26 cellular contexts compared by ENCODE assay signal in genomic region chr1:157539568-157539967, GRCh38. TPM values are rescaled to one million over a fixed set of nuclear protein-coding genes. Genes with fewer than 3 reads are reported as not detected.
"Had no signal": no experiment of that assay in that cellular context is flagged by ENCODE, and none has a peak within 500 bp of the region (broad histone marks: within the 10 kb centered on the region; RNA-seq: fewer than 3 reads in every experiment).

No MANE protein-coding gene starts in this region.

- H3K9me3 Mint-ChIP-seq: effector memory CD8-positive, alpha-beta T cell; stimulated activated effector memory CD8-positive, alpha-beta T cell treated with anti-CD3 and anti-CD28 coated beads, Interleukin-12 subunit alpha, Interleukin-12 subunit beta, amount 100 ng/mL, for 72 hours; stimulated activated naive CD8-positive, alpha-beta T cell treated with anti-CD3 and anti-CD28 coated beads, Interleukin-15, Interleukin-2, amounts not matched to agents 100 ng/mL and 50 ng/mL, for 24 hours had no signal

- H3K4me3 Mint-ChIP-seq: effector memory CD8-positive, alpha-beta T cell; naive thymus-derived CD4-positive, alpha-beta T cell; nephron progenitor cell; stimulated activated effector memory CD8-positive, alpha-beta T cell treated with anti-CD3 and anti-CD28 coated beads, Interleukin-12 subunit alpha, Interleukin-12 subunit beta, amount 100 ng/mL, for 72 hours; stimulated activated naive CD8-positive, alpha-beta T cell treated with anti-CD3 and anti-CD28 coated beads, Interleukin-15, Interleukin-2, amounts not matched to agents 100 ng/mL and 50 ng/mL, for 24 hours had no signal

- H3K9me3 ChIP-seq: esophagus squamous epithelium, gastroesophageal sphincter, psoas muscle, right lobe of liver, testis, tibial nerve had no signal

- H3K27ac ChIP-seq: esophagus squamous epithelium, gastroesophageal sphincter, psoas muscle, right lobe of liver, testis, tibial nerve had no signal

- H3K4me1 ChIP-seq: esophagus squamous epithelium, gastroesophageal sphincter, psoas muscle, right lobe of liver, testis, tibial nerve had no signal

- ATAC-seq: effector memory CD8-positive, alpha-beta T cell; gastroesophageal sphincter; left colon; left ventricle myocardium superior; naive thymus-derived CD4-positive, alpha-beta T cell; psoas muscle; right lobe of liver; stimulated activated effector memory CD8-positive, alpha-beta T cell treated with anti-CD3 and anti-CD28 coated beads, Interleukin-12 subunit alpha, Interleukin-12 subunit beta, amount 100 ng/mL, for 72 hours had no signal

- H3K36me3 Mint-ChIP-seq: naive thymus-derived CD4-positive, alpha-beta T cell; stimulated activated effector memory CD8-positive, alpha-beta T cell treated with anti-CD3 and anti-CD28 coated beads, Interleukin-12 subunit alpha, Interleukin-12 subunit beta, amount 100 ng/mL, for 72 hours had no signal

- H3K27me3 ChIP-seq: esophagus squamous epithelium, gastroesophageal sphincter, right lobe of liver, testis, tibial nerve had no signal

- DNase-seq: effector memory CD8-positive, alpha-beta T cell; esophagus squamous epithelium; foreskin fibroblast; glutamatergic neuron; left colon; left ventricle myocardium superior; mesenchymal stem cell; midbrain; naive thymus-derived CD4-positive, alpha-beta T cell; nephron progenitor cell; psoas muscle; retina; right lobe of liver; stimulated activated CD4-positive, alpha-beta T cell treated with anti-CD3 and anti-CD28 coated beads, Interleukin-4, amount 100 ng/mL, for 1 hour; stimulated activated CD8-positive, alpha-beta memory T cell treated with anti-CD3 and anti-CD28 coated beads, Interleukin-4, amount 100 ng/mL, for 48 hours; testis had no signal

- H3K36me3 ChIP-seq: esophagus squamous epithelium, gastroesophageal sphincter, right lobe of liver, tibial nerve had no signal

- H3K4me3 ChIP-seq: esophagus squamous epithelium, gastroesophageal sphincter, lung, psoas muscle, right lobe of liver, testis, tibial nerve had no signal

- H3K27ac Mint-ChIP-seq: effector memory CD8-positive, alpha-beta T cell; naive thymus-derived CD4-positive, alpha-beta T cell; nephron progenitor cell; stimulated activated effector memory CD8-positive, alpha-beta T cell treated with anti-CD3 and anti-CD28 coated beads, Interleukin-12 subunit alpha, Interleukin-12 subunit beta, amount 100 ng/mL, for 72 hours; stimulated activated naive CD8-positive, alpha-beta T cell treated with anti-CD3 and anti-CD28 coated beads, Interleukin-15, Interleukin-2, amounts not matched to agents 100 ng/mL and 50 ng/mL, for 24 hours had no signal

- H3K4me1 Mint-ChIP-seq: naive thymus-derived CD4-positive, alpha-beta T cell; nephron progenitor cell; stimulated activated effector memory CD8-positive, alpha-beta T cell treated with anti-CD3 and anti-CD28 coated beads, Interleukin-12 subunit alpha, Interleukin-12 subunit beta, amount 100 ng/mL, for 72 hours had no signal

RNA-seq across cellular contexts. Expression of gene FCRL5, which starts 12.7 kb away (rescaled TPM):
- total RNA-seq: epithelial cell of proximal tubule, kidney epithelial cell had no signal
- polyA plus RNA-seq: naive thymus-derived CD4-positive, alpha-beta T cell had no signal

RNA-seq across cellular contexts. Expression of gene FCRL4, which starts 58.3 kb away (rescaled TPM):
- total RNA-seq: epithelial cell of proximal tubule; esophagus squamous epithelium; kidney epithelial cell; left ventricle myocardium superior; naive thymus-derived CD4-positive, alpha-beta T cell; omental fat pad; psoas muscle; right lobe of liver; subcutaneous adipose tissue; tibial nerve; ureter had no signal
- polyA plus RNA-seq: naive thymus-derived CD4-positive, alpha-beta T cell; psoas muscle had no signal
